ENCODE assay signal across 7 cellular contexts in the genomic region with DNA sequence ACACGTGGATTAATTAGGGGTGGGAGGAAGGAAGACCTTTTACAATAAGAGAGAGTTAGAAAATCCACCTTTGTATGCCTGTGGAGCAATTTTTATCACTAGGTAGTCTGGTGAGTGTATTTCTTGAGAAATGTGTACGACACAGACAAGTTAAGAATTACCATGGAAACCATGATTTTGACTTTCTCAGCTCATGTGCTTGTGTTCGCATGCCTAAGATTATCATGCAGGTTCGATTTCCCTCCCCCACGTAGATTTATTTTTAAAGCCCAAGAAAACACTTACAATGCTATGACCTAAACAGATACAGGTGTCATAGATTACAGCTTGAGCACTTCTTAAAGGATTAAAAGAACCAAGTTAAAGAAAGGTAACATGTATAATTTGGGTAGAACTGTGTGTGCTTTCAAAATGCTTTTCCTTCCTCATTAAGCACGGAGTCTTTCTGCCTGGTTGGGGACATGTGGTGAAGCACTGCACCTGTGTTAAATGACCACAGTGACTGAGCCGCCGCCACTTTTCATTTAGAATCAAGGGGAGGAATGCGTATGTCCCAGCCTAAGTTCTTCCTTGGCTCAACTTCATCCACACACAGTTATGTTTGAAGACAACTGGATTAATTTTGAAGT. TPM values are rescaled to one million over a fixed set of nuclear protein-coding genes. Genes with fewer than 3 reads are reported as not detected.
DNase-seq lines count a peak whose midpoint lies in the region; ATAC-seq and TF ChIP-seq lines count a peak whose summit lies in the region.

No MANE protein-coding gene starts in this region.

- TF ChIP-seq CTCF in gastrocnemius medialis (IDR thresholded peaks at IDR 0.05 in 4 of 5, conservative IDR thresholded peaks at IDR 0.05 in 1 of 5): no peak

- no peak overlapping the region for H3K9ac ChIP-seq in SK-N-MC (ENCODE audit: insufficient read length)

- intact Hi-C loops in gastrocnemius medialis (cut with DNase I; ENCODE audit: low total_unique reads): no loop called here
- intact Hi-C loops in left cardiac atrium (cut with DNase I): no loop called here

- no peak for TF ChIP-seq POLR2A in gastrocnemius medialis (IDR thresholded peaks at IDR 0.05)

- H3K36me3 ChIP-seq in SK-N-MC (ENCODE audit: insufficient read depth, low read length) (peaks cover 13% of the 10 kb centered on the region), gastrocnemius medialis (peaks cover 0 to 26% of the 10 kb centered on the region in 2 donors)

- in situ Hi-C loops in gastrocnemius medialis (cut with MboI; ENCODE audit: low sequenced_read_pairs in 4 of 4): loop anchor here in 1 of 4 donors (25.0 kb wide), 1 partner anchor 400 kb away; no protein-coding TSS in a partner anchor

- H3K9me3 ChIP-seq in SK-N-MC (ENCODE audit: low read depth, low read length) (no peaks in the 10 kb centered on the region), gastrocnemius medialis (no peaks in the 10 kb centered on the region)

- H3K27ac ChIP-seq in SK-N-MC (peak overlapping the region; percentile 47), gastrocnemius medialis (peak overlapping the region in 3 of 4 donors; percentile 34 to 51 (median 34))

- H3K4me1 ChIP-seq in gastrocnemius medialis: peaks cover 30 to 36% of the 10 kb centered on the region in 2 donors

- DNase-seq in SK-N-MC (ENCODE audit: low read depth, low spot score) (no peak), gastrocnemius medialis (no peak), HuH-7 (ENCODE audit: low spot score) (no peak), left cardiac atrium (no peak)
- no peak for DNase-seq in effector CD4-positive, alpha-beta T cell

- H3K4me3 ChIP-seq in SK-N-MC (peak overlapping the region; percentile 32), gastrocnemius medialis (no peak overlapping the region)

- ATAC-seq in GM19035 (IDR thresholded peaks at IDR 0.05; ENCODE audit: unreplicated experiment) (peak; percentile 63), HG02852 (IDR thresholded peaks at IDR 0.05; ENCODE audit: unreplicated experiment) (peak; percentile 53), gastrocnemius medialis (no peak), left cardiac atrium (no peak)

- no peaks in the 10 kb centered on the region for H3K27me3 ChIP-seq in gastrocnemius medialis

RNA-seq across cellular contexts. Expression of gene SERTAD2, which starts 16.6 kb away (rescaled TPM):
- 10 to 100 TPM in 1 of 4 donors, 1 to 10 TPM in 3; 7.3 to 10.6 (median 8.7) TPM for total RNA-seq in gastrocnemius medialis
- 10 to 100 TPM; 14.3 to 14.7 TPM for total RNA-seq in left cardiac atrium

Comparison
In these comparisons a context has a peak if more than half of its experiments do, and no peak if none do; other contexts are left out.
1. ATAC-seq: peak in GM19035 (single experiment) and HG02852 (single experiment); none in gastrocnemius medialis (0 of 2) and left cardiac atrium (0 of 2).